Comparison of ENCODE assay signal across 8 cellular contexts in the genomic region with DNA sequence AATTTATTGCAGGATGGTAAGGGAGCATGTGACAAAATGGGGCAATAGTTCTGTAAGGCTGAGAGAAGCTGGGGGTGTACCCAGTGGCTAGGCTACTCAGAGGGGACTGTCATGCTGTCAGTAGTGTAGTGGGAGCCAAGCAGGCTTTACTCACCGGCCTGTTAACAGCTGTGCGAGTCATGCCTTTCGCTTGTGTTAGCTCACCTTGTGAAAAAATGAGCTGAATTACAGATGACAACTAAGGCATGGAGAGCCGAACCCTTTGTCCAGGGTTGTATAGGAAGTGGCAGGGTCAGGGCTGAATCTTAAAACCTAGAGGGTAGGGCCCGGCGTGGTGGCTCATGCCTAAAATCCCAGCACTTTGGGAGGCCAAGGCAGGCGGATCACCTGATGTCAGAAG. TPM values are rescaled to one million over a fixed set of nuclear protein-coding genes. Genes with fewer than 3 reads are reported as not detected.
A peak's percentile ranks its signal among the peaks of the same experiment; 100 is the strongest.
DNase-seq lines count a peak whose midpoint lies in the region; ATAC-seq and TF ChIP-seq lines count a peak whose summit lies in the region.

No MANE protein-coding gene starts in this region.

- H3K4me2 ChIP-seq in hepatocyte = no peak overlapping the region

- intact Hi-C loops in Right ventricle myocardium superior (cut with DNase I) = no loop called here
- intact Hi-C loops in right cardiac atrium (cut with DNase I) = no loop called here

- H3K27me3 ChIP-seq in right cardiac atrium (ENCODE audit: control insufficient read depth, insufficient read depth) (no peaks in the 10 kb centered on the region), hepatocyte (no peaks in the 10 kb centered on the region), subcutaneous abdominal adipose tissue (ENCODE audit: control insufficient read depth in 5 of 5, insufficient read depth in 4 of 5, low read length in 5 of 5) (no peaks in the 10 kb centered on the region)

- TF ChIP-seq CTCF in hepatocyte (IDR thresholded peaks at IDR 0.05; ENCODE audit: poor library complexity) = no peak

- no peaks in the 10 kb centered on the region for H3K9me2 ChIP-seq in hepatocyte (replicated peaks; ENCODE audit: insufficient read depth)

- peak overlapping the region in 2 of 5 donors; percentile 26 to 38 for H3K9ac ChIP-seq in subcutaneous abdominal adipose tissue (ENCODE audit: low read length in 5 of 5)

- H3K4me3 ChIP-seq in right cardiac atrium (ENCODE audit: low read length) = no peak overlapping the region
- no peak overlapping the region for H3K4me3 ChIP-seq in hepatocyte
- no peak overlapping the region for H3K4me3 ChIP-seq in subcutaneous abdominal adipose tissue (ENCODE audit: low read depth in 1 of 5, low read length in 5 of 5)

- H3K9me3 ChIP-seq in right cardiac atrium (ENCODE audit: control insufficient read depth, low read length) (no peaks in the 10 kb centered on the region), hepatocyte (ENCODE audit: low read depth) (no peaks in the 10 kb centered on the region), subcutaneous abdominal adipose tissue (ENCODE audit: control insufficient read depth in 5 of 5, low read length in 5 of 5) (no peaks in the 10 kb centered on the region)

- no peaks in the 10 kb centered on the region for H4K20me1 ChIP-seq in hepatocyte (ENCODE audit: insufficient read depth, poor library complexity, severe bottlenecking)

- DNase-seq in Right ventricle myocardium superior (peak; percentile 28), right cardiac atrium (no peak), hepatocyte (ENCODE audit: low spot score) (no peak), GM03348 (ENCODE audit: low spot score) (no peak), middle frontal gyrus (ENCODE audit: extremely low spot score, low spot score) (no peak)
- DNase-seq in activated T-cell treated with anti-CD3 and anti-CD28 coated beads, Interleukin-2, amount 50 U/mL, for 48 hours = peak; percentile 66 to 72

- no peaks in the 10 kb centered on the region for H3K79me2 ChIP-seq in hepatocyte

- H2AFZ ChIP-seq in hepatocyte = no peak overlapping the region

- H3K36me3 ChIP-seq in hepatocyte (replicated peaks; ENCODE audit: insufficient read depth, low read depth) = no peaks in the 10 kb centered on the region
- peaks cover 0 to 61% (median 40%) of the 10 kb centered on the region in 5 donors for H3K36me3 ChIP-seq in subcutaneous abdominal adipose tissue (ENCODE audit: control insufficient read depth in 5 of 5, insufficient read depth in 5 of 5, low read length in 5 of 5)

- no peak overlapping the region for H3K27ac ChIP-seq in right cardiac atrium (ENCODE audit: low read length)
- peak overlapping the region; percentile 46 for H3K27ac ChIP-seq in hepatocyte
- peak overlapping the region; percentile 85 for H3K27ac ChIP-seq in subcutaneous abdominal adipose tissue (ENCODE audit: low read depth, low read length)

- H3K4me1 ChIP-seq in right cardiac atrium (ENCODE audit: control insufficient read depth, insufficient read depth, low read length) (peaks cover 24% of the 10 kb centered on the region), hepatocyte (ENCODE audit: insufficient read depth) (no peaks in the 10 kb centered on the region), subcutaneous abdominal adipose tissue (ENCODE audit: control insufficient read depth in 5 of 5, insufficient read depth in 5 of 5, low read length in 5 of 5) (peaks cover 28 to 95% (median 91%) of the 10 kb centered on the region in 5 donors)

- no peak for ATAC-seq in Right ventricle myocardium superior (ENCODE audit: poor library complexity)
- no peak for ATAC-seq in right cardiac atrium
- ATAC-seq in GM18909 (IDR thresholded peaks at IDR 0.05; ENCODE audit: poor library complexity, unreplicated experiment) = no peak

- 87% methylated on average over 7 of the region's 7 CpGs for WGBS in right cardiac atrium
- 93% methylated on average over 7 of the region's 7 CpGs for WGBS in hepatocyte (ENCODE audit: low lambda C conversion rate, missing lambda C conversion rate)

RNA-seq across cellular contexts. Expression of a gene that starts 37.9 kb away (rescaled TPM):
- total RNA-seq in Right ventricle myocardium superior = 42.8 TPM
- total RNA-seq in right cardiac atrium = 10 to 100 TPM; 24.9 to 31.2 (median 29.2) TPM
- polyA plus RNA-seq in right cardiac atrium = 10.3 TPM
- total RNA-seq in hepatocyte = 5.5 and 9.0 TPM in 2 replicates
- 4.7 and 5.3 TPM in 2 replicates for polyA plus RNA-seq in hepatocyte

Comparison
In these comparisons a context has a peak if more than half of its experiments do, and no peak if none do; other contexts are left out.
1. DNase-seq: peak in Right ventricle myocardium superior (single experiment) and activated T-cell treated with anti-CD3 and anti-CD28 coated beads, Interleukin-2, amount 50 U/mL, for 48 hours (2 of 2); none in right cardiac atrium (0 of 3), hepatocyte (single experiment), GM03348 (single experiment) and middle frontal gyrus (single experiment).